ENCODE assay signal across 21 cellular contexts in the genomic region with DNA sequence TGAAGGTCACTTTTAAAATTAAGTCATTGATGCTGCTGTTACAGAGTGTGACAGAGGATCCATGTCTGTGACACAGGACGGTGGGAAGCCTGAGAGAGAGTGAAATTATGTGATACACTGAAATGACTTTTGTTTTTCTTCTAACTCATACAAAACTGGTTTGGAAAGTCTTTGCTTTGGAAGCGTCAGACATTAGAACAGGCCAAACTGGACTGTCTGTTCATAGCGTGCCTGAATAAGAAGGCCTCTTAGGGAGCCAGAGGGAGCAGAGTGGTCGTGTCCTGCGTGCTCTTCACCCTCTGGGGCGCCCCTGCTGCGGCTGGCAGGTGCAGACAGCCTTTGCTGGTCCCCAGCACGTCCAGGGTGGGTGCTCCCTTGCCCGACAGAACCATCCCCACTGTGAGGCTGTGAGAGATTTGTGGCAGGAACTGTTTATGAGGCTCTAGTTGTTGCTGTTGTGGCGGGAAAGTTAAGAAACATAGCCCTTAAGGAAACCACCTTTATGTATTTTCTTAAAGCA. TPM values are rescaled to one million over a fixed set of nuclear protein-coding genes. Genes with fewer than 3 reads are reported as not detected.
DNase-seq lines count a peak whose midpoint lies in the region; ATAC-seq and TF ChIP-seq lines count a peak whose summit lies in the region.
"Had no signal": no experiment of that assay in that cellular context is flagged by ENCODE, and none has a peak within 500 bp of the region (broad histone marks: within the 10 kb centered on the region; RNA-seq: fewer than 3 reads in every experiment).

No MANE protein-coding gene starts in this region.

- TF ChIP-seq POLR2A in adrenal gland (IDR thresholded peaks at IDR 0.05): no peak
- no peak for TF ChIP-seq POLR2A in esophagus squamous epithelium (IDR thresholded peaks at IDR 0.05)

- no peaks in the 10 kb centered on the region for H3K27me3 Mint-ChIP-seq in CD8-positive, alpha-beta T cell (ENCODE audit: low read depth)
- H3K27me3 Mint-ChIP-seq in progenitor cell of endocrine pancreas: no peaks in the 10 kb centered on the region
- H3K27me3 Mint-ChIP-seq in effector memory CD8-positive, alpha-beta T cell: no peaks in the 10 kb centered on the region
- H3K27me3 Mint-ChIP-seq: activated CD4-positive, alpha-beta T cell treated with anti-CD3 and anti-CD28 coated beads for 36 hours; activated CD8-positive, alpha-beta memory T cell treated with anti-CD3 and anti-CD28 coated beads, Interleukin-2, amount 10 ng/mL, durations not matched to agents 7 days and 5 days; activated naive CD8-positive, alpha-beta T cell treated with anti-CD3 and anti-CD28 coated beads for 36 hours had no signal

- no peak for DNase-seq in CD8-positive, alpha-beta T cell
- DNase-seq in adrenal gland: no peak
- no peak for DNase-seq in esophagus squamous epithelium (lab: John Stamatoyannopoulos, UW)
- DNase-seq in progenitor cell of endocrine pancreas (ENCODE audit: low spot score, unreplicated experiment): no peak
- DNase-seq in effector memory CD8-positive, alpha-beta T cell: no peak
- no peak for DNase-seq in T-helper 9 cell
- no peak for DNase-seq in NCI-H510A treated with DMSO at 0.1 percent for 48 hours (lab: John Stamatoyannopoulos, UW)
- no peak for DNase-seq in stimulated activated CD4-positive, alpha-beta T cell treated with anti-CD3 and anti-CD28 coated beads, Interleukin-2, amount 100 ng/mL, for 24 hours
- DNase-seq: activated CD4-positive, alpha-beta T cell treated with anti-CD3 and anti-CD28 coated beads for 36 hours; activated CD8-positive, alpha-beta memory T cell treated with anti-CD3 and anti-CD28 coated beads, Interleukin-2, amount 10 ng/mL, durations not matched to agents 7 days and 5 days; activated naive CD8-positive, alpha-beta T cell treated with anti-CD3 and anti-CD28 coated beads for 36 hours; colonic mucosa; H7; immature natural killer cell; NCI-H1105; NCI-H446; T-helper 1 cell had no signal

- CTCF ChIA-PET in CD8-positive, alpha-beta T cell (lab: Charles Lee): no interaction called here

- no peaks in the 10 kb centered on the region for H3K4me1 ChIP-seq in CD8-positive, alpha-beta T cell (ENCODE audit: insufficient read depth, low read length)
- peaks cover 9 to 19% of the 10 kb centered on the region in 2 donors for H3K4me1 ChIP-seq in adrenal gland (replicated peaks in 1 of 2)
- peaks cover 13 to 50% (median 18%) of the 10 kb centered on the region in 3 donors for H3K4me1 ChIP-seq in esophagus squamous epithelium
- H3K4me1 ChIP-seq: body of pancreas, colonic mucosa had no signal

- H3K9me3 Mint-ChIP-seq in CD8-positive, alpha-beta T cell: no peaks in the 10 kb centered on the region
- H3K9me3 Mint-ChIP-seq in progenitor cell of endocrine pancreas (ENCODE audit: low read depth): no peaks in the 10 kb centered on the region
- no peaks in the 10 kb centered on the region for H3K9me3 Mint-ChIP-seq in effector memory CD8-positive, alpha-beta T cell
- H3K9me3 Mint-ChIP-seq: activated naive CD8-positive, alpha-beta T cell treated with anti-CD3 and anti-CD28 coated beads for 36 hours; immature natural killer cell had no signal

- H3K36me3 ChIP-seq in CD8-positive, alpha-beta T cell (ENCODE audit: insufficient read depth, low read length): no peaks in the 10 kb centered on the region
- H3K36me3 ChIP-seq in adrenal gland (replicated peaks in 1 of 2) (peaks cover 0 to 31% of the 10 kb centered on the region in 2 donors), esophagus squamous epithelium (peaks cover under 1 to 41% (median 7%) of the 10 kb centered on the region in 3 donors)
- H3K36me3 ChIP-seq: colonic mucosa had no signal

- H3K36me3 Mint-ChIP-seq in CD8-positive, alpha-beta T cell: peaks cover 31% of the 10 kb centered on the region
- peaks cover 28% of the 10 kb centered on the region for H3K36me3 Mint-ChIP-seq in progenitor cell of endocrine pancreas (ENCODE audit: insufficient read depth)
- peaks cover 9% of the 10 kb centered on the region for H3K36me3 Mint-ChIP-seq in effector memory CD8-positive, alpha-beta T cell (ENCODE audit: insufficient read depth)
- H3K36me3 Mint-ChIP-seq: activated naive CD8-positive, alpha-beta T cell treated with anti-CD3 and anti-CD28 coated beads for 36 hours had no signal

- no peak overlapping the region for H3K27ac ChIP-seq in CD8-positive, alpha-beta T cell (ENCODE audit: low read depth, low read length)
- peak overlapping the region; percentile 41 to 89 (median 80) for H3K27ac ChIP-seq in adrenal gland
- peak overlapping the region; percentile 79 to 90 (median 82) for H3K27ac ChIP-seq in esophagus squamous epithelium
- H3K27ac ChIP-seq: body of pancreas, colonic mucosa had no signal

- H3K27me3 ChIP-seq in CD8-positive, alpha-beta T cell (ENCODE audit: insufficient read depth, low read length): no peaks in the 10 kb centered on the region
- H3K27me3 ChIP-seq in adrenal gland (no peaks in the 10 kb centered on the region), esophagus squamous epithelium (no peaks in the 10 kb centered on the region)
- H3K27me3 ChIP-seq: body of pancreas, colonic mucosa had no signal

- POLR2A ChIA-PET in CD8-positive, alpha-beta T cell (lab: Charles Lee): no interaction called here

- no peak for ATAC-seq in CD8-positive, alpha-beta T cell
- no peak for ATAC-seq in effector memory CD8-positive, alpha-beta T cell (replicated peaks)
- ATAC-seq: activated CD4-positive, alpha-beta T cell treated with anti-CD3 and anti-CD28 coated beads for 36 hours; activated CD8-positive, alpha-beta memory T cell treated with anti-CD3 and anti-CD28 coated beads, Interleukin-2, amount 10 ng/mL, durations not matched to agents 7 days and 5 days; body of pancreas; HepG2; Panc1 had no signal

- peak overlapping the region; percentile 8 for H3K27ac Mint-ChIP-seq in CD8-positive, alpha-beta T cell
- H3K27ac Mint-ChIP-seq in progenitor cell of endocrine pancreas: peak overlapping the region; percentile 46
- no peak overlapping the region for H3K27ac Mint-ChIP-seq in effector memory CD8-positive, alpha-beta T cell
- H3K27ac Mint-ChIP-seq: activated CD4-positive, alpha-beta T cell treated with anti-CD3 and anti-CD28 coated beads for 36 hours; activated CD8-positive, alpha-beta memory T cell treated with anti-CD3 and anti-CD28 coated beads, Interleukin-2, amount 10 ng/mL, durations not matched to agents 7 days and 5 days; activated naive CD8-positive, alpha-beta T cell treated with anti-CD3 and anti-CD28 coated beads for 36 hours; immature natural killer cell had no signal

- H3K4me1 Mint-ChIP-seq in CD8-positive, alpha-beta T cell (ENCODE audit: low read depth): no peaks in the 10 kb centered on the region
- no peaks in the 10 kb centered on the region for H3K4me1 Mint-ChIP-seq in progenitor cell of endocrine pancreas (ENCODE audit: low read depth)
- no peaks in the 10 kb centered on the region for H3K4me1 Mint-ChIP-seq in effector memory CD8-positive, alpha-beta T cell (ENCODE audit: low read depth in 2 of 2)
- H3K4me1 Mint-ChIP-seq: activated CD4-positive, alpha-beta T cell treated with anti-CD3 and anti-CD28 coated beads for 36 hours; activated CD8-positive, alpha-beta memory T cell treated with anti-CD3 and anti-CD28 coated beads, Interleukin-2, amount 10 ng/mL, durations not matched to agents 7 days and 5 days; activated naive CD8-positive, alpha-beta T cell treated with anti-CD3 and anti-CD28 coated beads for 36 hours; immature natural killer cell had no signal

- no peak overlapping the region for H3K4me3 ChIP-seq in CD8-positive, alpha-beta T cell (ENCODE audit: low read depth, low read length)
- H3K4me3 ChIP-seq in adrenal gland (no peak overlapping the region), esophagus squamous epithelium (no peak overlapping the region)
- H3K4me3 ChIP-seq: body of pancreas, colonic mucosa, mucosa of descending colon had no signal

- no peak for TF ChIP-seq CTCF in CD8-positive, alpha-beta T cell (IDR thresholded peaks at IDR 0.05)
- TF ChIP-seq CTCF in adrenal gland (IDR thresholded peaks at IDR 0.05) (no peak), esophagus squamous epithelium (IDR thresholded peaks at IDR 0.05) (no peak), progenitor cell of endocrine pancreas (IDR thresholded peaks at IDR 0.05; ENCODE audit: unreplicated experiment) (no peak)

- intact Hi-C loops in CD8-positive, alpha-beta T cell (cut with DNase I, micrococcal nuclease): loop anchor here in 1 of 2 experiments (5.0 kb wide), 1 partner anchor 113 kb away; no protein-coding TSS in a partner anchor
- intact Hi-C loops in adrenal gland (cut with DNase I): loop anchor here (5.0 to 10.0 kb wide), 3 partner anchors 43 to 116 kb away; no protein-coding TSS in a partner anchor
- intact Hi-C loops in esophagus squamous epithelium (cut with DNase I): no loop called here

- WGBS in adrenal gland, 4 donors: 70 to 83% (median 78%) methylated on average over 9 to 10 of the region's 10 CpGs
- 62 to 78% methylated on average over 5 to 10 of the region's 10 CpGs for WGBS in esophagus squamous epithelium, 2 donors

- no peak overlapping the region for H3K4me3 Mint-ChIP-seq in CD8-positive, alpha-beta T cell
- no peak overlapping the region for H3K4me3 Mint-ChIP-seq in progenitor cell of endocrine pancreas (ENCODE audit: low read depth)
- no peak overlapping the region for H3K4me3 Mint-ChIP-seq in effector memory CD8-positive, alpha-beta T cell
- H3K4me3 Mint-ChIP-seq: activated CD4-positive, alpha-beta T cell treated with anti-CD3 and anti-CD28 coated beads for 36 hours; activated CD8-positive, alpha-beta memory T cell treated with anti-CD3 and anti-CD28 coated beads, Interleukin-2, amount 10 ng/mL, durations not matched to agents 7 days and 5 days; activated naive CD8-positive, alpha-beta T cell treated with anti-CD3 and anti-CD28 coated beads for 36 hours; immature natural killer cell had no signal

- H3K9me3 ChIP-seq in CD8-positive, alpha-beta T cell (ENCODE audit: low read length): no peaks in the 10 kb centered on the region
- H3K9me3 ChIP-seq in adrenal gland (replicated peaks in 1 of 3): no peaks in the 10 kb centered on the region
- no peaks in the 10 kb centered on the region for H3K9me3 ChIP-seq in esophagus squamous epithelium
- H3K9me3 ChIP-seq: body of pancreas, colonic mucosa, mucosa of descending colon had no signal

RNA-seq across cellular contexts. Expression of gene PGD, which starts 19.7 kb away (rescaled TPM):
- total RNA-seq in CD8-positive, alpha-beta T cell: 10 to 100 TPM; 20.2 to 21.7 TPM
- total RNA-seq in adrenal gland (100 to 1,000 TPM in 2 of 8 donors, 10 to 100 TPM in 6; 68.5 to 162 (median 84.6) TPM), esophagus squamous epithelium (1,000 to 10,000 TPM in 1 of 4 donors, 100 to 1,000 TPM in 3; 396 to 1,138 (median 704) TPM), progenitor cell of endocrine pancreas (254 and 263 TPM in 2 replicates)
- 100 to 1,000 TPM in 1 of 3 donors, 10 to 100 TPM in 2; 32.2 to 170 (median 41.4) TPM for polyA plus RNA-seq in adrenal gland

RNA-seq across cellular contexts. Expression of gene CENPS, which starts 51.1 kb away (rescaled TPM):
- total RNA-seq in CD8-positive, alpha-beta T cell: 1 to 10 TPM; 2.0 to 3.5 TPM
- total RNA-seq in adrenal gland: 10 to 100 TPM in 7 of 8 donors, 1 to 10 TPM in 1; 10.0 to 32.9 (median 16.0) TPM
- 10 to 100 TPM; 19.6 to 25.4 (median 24.5) TPM for polyA plus RNA-seq in adrenal gland
- 10 to 100 TPM in 1 of 4 donors, 1 to 10 TPM in 3; 5.6 to 15.7 (median 6.1) TPM for total RNA-seq in esophagus squamous epithelium
- 22.2 and 22.5 TPM in 2 replicates for total RNA-seq in progenitor cell of endocrine pancreas

Comparison
In these comparisons a context has a peak if more than half of its experiments do, and no peak if none do; other contexts are left out.
1. H3K27ac Mint-ChIP-seq: peak in CD8-positive, alpha-beta T cell (single experiment) and progenitor cell of endocrine pancreas (single experiment); none in effector memory CD8-positive, alpha-beta T cell (0 of 2).